ENCODE assay signal across 27 cellular contexts in genomic region chr11:134416726-134417125, GRCh38. TPM values are rescaled to one million over a fixed set of nuclear protein-coding genes. Genes with fewer than 3 reads are reported as not detected.
"Had no signal": no experiment of that assay in that cellular context is flagged by ENCODE, and none has a peak within 500 bp of the region (broad histone marks: within the 10 kb centered on the region; RNA-seq: fewer than 3 reads in every experiment).

No MANE protein-coding gene starts in this region.

- H3K4me1 ChIP-seq: left lung, right lobe of liver, upper lobe of right lung had no signal

- H3K4me3 ChIP-seq: left lung, lower lobe of right lung, ovary, right atrium auricular region, right lobe of liver, smooth muscle cell, testis, thyroid gland, transverse colon, upper lobe of right lung had no signal

- ATAC-seq: left colon; left lung; lower lobe of right lung; natural killer cell treated with Interleukin-12 subunit alpha and Interleukin-12 subunit beta and Interleukin-15 and Interleukin-18, amount 100 ng/mL, for 72 hours; right lobe of liver; upper lobe of right lung had no signal

- H3K9me3 Mint-ChIP-seq: mesothelial cell of epicardium; natural killer cell treated with Interleukin-12 subunit alpha and Interleukin-12 subunit beta and Interleukin-15 and Interleukin-18, amount 100 ng/mL, for 72 hours; stimulated activated naive CD8-positive, alpha-beta T cell treated with anti-CD3 and anti-CD28 coated beads, Interleukin-15, Interleukin-2, amounts not matched to agents 100 ng/mL and 50 ng/mL, for 24 hours had no signal

- H3K36me3 ChIP-seq: left lung, lower lobe of right lung, ovary, right atrium auricular region, right lobe of liver, thyroid gland, transverse colon, upper lobe of right lung had no signal

- H3K27ac Mint-ChIP-seq: immature natural killer cell; mesothelial cell of epicardium; naive B cell; natural killer cell treated with Interleukin-12 subunit alpha and Interleukin-12 subunit beta and Interleukin-15 and Interleukin-18, amount 100 ng/mL, for 72 hours; progenitor cell of endocrine pancreas; stimulated activated naive CD8-positive, alpha-beta T cell treated with anti-CD3 and anti-CD28 coated beads, Interleukin-15, Interleukin-2, amounts not matched to agents 100 ng/mL and 50 ng/mL, for 24 hours had no signal

- H3K27ac ChIP-seq: left lung, lower lobe of right lung, ovary, right atrium auricular region, right lobe of liver, testis, thyroid gland, transverse colon, upper lobe of right lung had no signal

- H3K36me3 Mint-ChIP-seq: mesothelial cell of epicardium; naive B cell; natural killer cell treated with Interleukin-12 subunit alpha and Interleukin-12 subunit beta and Interleukin-15 and Interleukin-18, amount 100 ng/mL, for 72 hours had no signal

- DNase-seq: hypothalamus; immature natural killer cell; kidney; left colon; left lung; lower lobe of right lung; mammary epithelial cell; mesenchymal stem cell; naive B cell; ovary; right lobe of liver; stimulated activated CD4-positive, alpha-beta T cell treated with anti-CD3 and anti-CD28 coated beads, Interleukin-12 subunit alpha, Interleukin-12 subunit beta, amount 100 ng/mL, for 4 hours; stimulated activated CD4-positive, alpha-beta T cell treated with anti-CD3 and anti-CD28 coated beads, Interleukin-15, amount 100 ng/mL, for 24 hours; stimulated activated CD4-positive, alpha-beta T cell treated with anti-CD3 and anti-CD28 coated beads, Interleukin-2, amount 100 ng/mL, for 24 hours; stimulated activated CD4-positive, alpha-beta T cell treated with anti-CD3 and anti-CD28 coated beads, Interleukin-4, amount 100 ng/mL, for 1 hour; stimulated activated naive CD4-positive, alpha-beta T cell; testis; thyroid gland; transverse colon; upper lobe of right lung had no signal

- H3K9me3 ChIP-seq: left lung, lower lobe of right lung, ovary, right atrium auricular region, right lobe of liver, testis, thyroid gland, transverse colon, upper lobe of right lung had no signal

- H3K27me3 ChIP-seq: ovary, right lobe of liver, testis, thyroid gland had no signal

- H3K4me1 Mint-ChIP-seq: mesothelial cell of epicardium had no signal

- H3K4me3 Mint-ChIP-seq: immature natural killer cell; mesothelial cell of epicardium; naive B cell; natural killer cell treated with Interleukin-12 subunit alpha and Interleukin-12 subunit beta and Interleukin-15 and Interleukin-18, amount 100 ng/mL, for 72 hours; stimulated activated naive CD8-positive, alpha-beta T cell treated with anti-CD3 and anti-CD28 coated beads, Interleukin-15, Interleukin-2, amounts not matched to agents 100 ng/mL and 50 ng/mL, for 24 hours had no signal

RNA-seq across cellular contexts. Expression of gene B3GAT1, which starts 4.7 kb away (rescaled TPM):
- total RNA-seq: pulmonary artery endothelial cell, smooth muscle cell had no signal
- polyA plus RNA-seq: smooth muscle cell had no signal
